In genomic region chr3:81485444-81485865, GRCh38 we compare ENCODE assay signal across 8 cellular contexts.
DNase-seq lines count a peak whose midpoint lies in the region; ATAC-seq, FAIRE-seq and TF ChIP-seq lines count a peak whose summit lies in the region.

No MANE protein-coding gene starts in this region.

- H3K4me3 ChIP-seq in kidney (ENCODE audit: low read length in 2 of 2): no peak overlapping the region

- no peaks in the 10 kb centered on the region for H3K4me1 ChIP-seq in kidney (ENCODE audit: control insufficient read depth in 1 of 2, insufficient read depth in 1 of 2, low read depth in 1 of 2, low read length in 2 of 2)

- peak overlapping the region; percentile 36 for H3K27ac Mint-ChIP-seq in stimulated activated memory B cell treated with anti-CD40 and anti-IgM and Interleukin-4, amounts not matched to agents 10 μg/mL and 1 μg/mL and 100 μg/mL, for 72 hours

- H3K36me3 ChIP-seq in kidney (ENCODE audit: control insufficient read depth in 1 of 2, insufficient read depth in 2 of 2, low read length in 2 of 2): no peaks in the 10 kb centered on the region

- H3K27me3 Mint-ChIP-seq in stimulated activated memory B cell treated with anti-CD40 and anti-IgM and Interleukin-4, amounts not matched to agents 10 μg/mL and 1 μg/mL and 100 μg/mL, for 72 hours: no peaks in the 10 kb centered on the region

- intact Hi-C loops in kidney (cut with DNase I): no loop called here

- peaks cover 15% of the 10 kb centered on the region for H3K4me1 Mint-ChIP-seq in stimulated activated memory B cell treated with anti-CD40 and anti-IgM and Interleukin-4, amounts not matched to agents 10 μg/mL and 1 μg/mL and 100 μg/mL, for 72 hours

- no peaks in the 10 kb centered on the region for H3K9me3 ChIP-seq in kidney (ENCODE audit: control insufficient read depth in 1 of 2, low read length in 2 of 2)

- H3K4me3 Mint-ChIP-seq in stimulated activated memory B cell treated with anti-CD40 and anti-IgM and Interleukin-4, amounts not matched to agents 10 μg/mL and 1 μg/mL and 100 μg/mL, for 72 hours: no peak overlapping the region

- H3K27ac ChIP-seq in kidney (ENCODE audit: low read depth in 2 of 2, low read length in 2 of 2): no peak overlapping the region

- TF ChIP-seq CTCF in AG09319 (IDR thresholded peaks at IDR 0.05; ENCODE audit: low read depth, low read length): no peak
- no peak for TF ChIP-seq CTCF in kidney (IDR thresholded peaks at IDR 0.05; ENCODE audit: borderline replicate concordance, extremely low read depth, insufficient read depth)

- ATAC-seq in GM21390 (IDR thresholded peaks at IDR 0.05; ENCODE audit: unreplicated experiment): peak; percentile 99
- ATAC-seq in HG03575 (IDR thresholded peaks at IDR 0.05; ENCODE audit: extremely low read depth, insufficient number of reproducible peaks, low FRiP score, unreplicated experiment): peak; percentile 98
- peak; percentile 45 for ATAC-seq in esophagus mucosa
- peak; percentile 93 for ATAC-seq in stimulated activated memory B cell treated with anti-CD40 and anti-IgM and Interleukin-4, amounts not matched to agents 10 μg/mL and 1 μg/mL and 100 μg/mL, for 72 hours

- no peak for FAIRE-seq in kidney (lab: Jason Lieb, UNC)

- H3K36me3 Mint-ChIP-seq in stimulated activated memory B cell treated with anti-CD40 and anti-IgM and Interleukin-4, amounts not matched to agents 10 μg/mL and 1 μg/mL and 100 μg/mL, for 72 hours: no peaks in the 10 kb centered on the region

- H3K9ac ChIP-seq in kidney (ENCODE audit: low read length in 2 of 2): no peak overlapping the region

- peak; percentile 42 for DNase-seq in AG09319 (ENCODE audit: extremely low read depth, low read depth)
- no peak for DNase-seq in NCI-H1930 (lab: John Stamatoyannopoulos, UW)
- DNase-seq in activated CD4-positive, alpha-beta T cell treated with anti-CD3 and anti-CD28 coated beads for 1 hour: no peak
- DNase-seq in kidney: no peak

- H3K9me3 Mint-ChIP-seq in stimulated activated memory B cell treated with anti-CD40 and anti-IgM and Interleukin-4, amounts not matched to agents 10 μg/mL and 1 μg/mL and 100 μg/mL, for 72 hours: peaks cover 3% of the 10 kb centered on the region

Comparison
In these comparisons a context has a peak if more than half of its experiments do, and no peak if none do; other contexts are left out.
1. ATAC-seq: peak in every context shown above with its lines; median percentile 99 in GM21390; 98 in HG03575; 93 in stimulated activated memory B cell treated with anti-CD40 and anti-IgM and Interleukin-4, amounts not matched to agents 10 μg/mL and 1 μg/mL and 100 μg/mL, for 72 hours; 45 in esophagus mucosa.